In the genomic region with DNA sequence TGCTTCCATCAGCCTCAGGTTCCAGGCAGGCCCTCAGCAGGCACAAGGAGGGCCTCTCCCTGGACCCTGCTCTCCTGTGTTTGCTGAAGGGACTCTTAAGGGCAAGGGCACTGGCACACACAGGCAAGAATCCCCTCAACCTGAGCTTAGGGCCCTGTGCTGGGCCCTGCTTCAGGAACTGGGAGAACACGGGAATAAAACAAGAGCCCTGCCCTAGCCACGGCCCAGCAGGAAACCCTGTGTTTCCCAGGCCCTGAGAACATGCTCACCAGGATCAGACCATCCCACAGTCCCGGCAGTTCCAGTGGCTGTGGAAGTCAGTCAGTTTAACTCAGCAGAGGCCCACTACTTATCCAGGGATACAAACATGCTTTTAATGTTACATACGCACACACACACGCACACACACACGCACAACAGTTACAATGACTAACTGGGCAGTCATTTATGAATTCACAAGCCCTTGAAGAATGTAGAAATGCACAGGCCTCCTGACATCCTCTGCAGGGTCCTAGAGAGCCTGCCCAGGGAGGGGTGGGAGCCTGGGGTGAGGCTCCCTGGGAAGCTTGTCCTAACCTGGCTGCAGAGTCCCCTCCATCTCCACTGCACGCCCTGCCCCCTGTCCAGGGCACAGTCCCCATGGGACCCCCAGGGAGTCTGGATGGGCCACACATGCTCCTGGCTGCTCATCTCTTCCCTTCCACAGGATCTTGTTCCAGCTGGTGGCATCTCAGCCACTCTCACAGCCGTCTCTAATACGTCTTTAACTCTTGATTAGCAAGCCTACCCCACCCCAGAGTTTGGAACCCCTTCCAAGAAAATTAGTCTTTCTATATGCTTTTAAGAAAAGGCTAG, we compare ENCODE assay signal across 1 cellular context.
TF ChIP-seq lines count a peak whose summit lies in the region.

No MANE protein-coding gene starts in this region.

TF ChIP-seq in HepG2, 621 proteins besides CTCF, POLR2A, EP300 and RAD21 (continued from another document):
- TF ChIP-seq, protein P1, sequence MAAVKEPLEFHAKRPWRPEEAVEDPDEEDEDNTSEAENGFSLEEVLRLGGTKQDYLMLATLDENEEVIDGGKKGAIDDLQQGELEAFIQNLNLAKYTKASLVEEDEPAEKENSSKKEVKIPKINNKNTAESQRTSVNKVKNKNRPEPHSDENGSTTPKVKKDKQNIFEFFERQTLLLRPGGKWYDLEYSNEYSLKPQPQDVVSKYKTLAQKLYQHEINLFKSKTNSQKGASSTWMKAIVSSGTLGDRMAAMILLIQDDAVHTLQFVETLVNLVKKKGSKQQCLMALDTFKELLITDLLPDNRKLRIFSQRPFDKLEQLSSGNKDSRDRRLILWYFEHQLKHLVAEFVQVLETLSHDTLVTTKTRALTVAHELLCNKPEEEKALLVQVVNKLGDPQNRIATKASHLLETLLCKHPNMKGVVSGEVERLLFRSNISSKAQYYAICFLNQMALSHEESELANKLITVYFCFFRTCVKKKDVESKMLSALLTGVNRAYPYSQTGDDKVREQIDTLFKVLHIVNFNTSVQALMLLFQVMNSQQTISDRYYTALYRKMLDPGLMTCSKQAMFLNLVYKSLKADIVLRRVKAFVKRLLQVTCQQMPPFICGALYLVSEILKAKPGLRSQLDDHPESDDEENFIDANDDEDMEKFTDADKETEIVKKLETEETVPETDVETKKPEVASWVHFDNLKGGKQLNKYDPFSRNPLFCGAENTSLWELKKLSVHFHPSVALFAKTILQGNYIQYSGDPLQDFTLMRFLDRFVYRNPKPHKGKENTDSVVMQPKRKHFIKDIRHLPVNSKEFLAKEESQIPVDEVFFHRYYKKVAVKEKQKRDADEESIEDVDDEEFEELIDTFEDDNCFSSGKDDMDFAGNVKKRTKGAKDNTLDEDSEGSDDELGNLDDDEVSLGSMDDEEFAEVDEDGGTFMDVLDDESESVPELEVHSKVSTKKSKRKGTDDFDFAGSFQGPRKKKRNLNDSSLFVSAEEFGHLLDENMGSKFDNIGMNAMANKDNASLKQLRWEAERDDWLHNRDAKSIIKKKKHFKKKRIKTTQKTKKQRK (IDR thresholded peaks at IDR 0.05; ENCODE audit: low read length), result no peak
- no peak for TF ChIP-seq ZNF740 (CRISPR knock-in tag; IDR thresholded peaks at IDR 0.05)
